In the genomic region with DNA sequence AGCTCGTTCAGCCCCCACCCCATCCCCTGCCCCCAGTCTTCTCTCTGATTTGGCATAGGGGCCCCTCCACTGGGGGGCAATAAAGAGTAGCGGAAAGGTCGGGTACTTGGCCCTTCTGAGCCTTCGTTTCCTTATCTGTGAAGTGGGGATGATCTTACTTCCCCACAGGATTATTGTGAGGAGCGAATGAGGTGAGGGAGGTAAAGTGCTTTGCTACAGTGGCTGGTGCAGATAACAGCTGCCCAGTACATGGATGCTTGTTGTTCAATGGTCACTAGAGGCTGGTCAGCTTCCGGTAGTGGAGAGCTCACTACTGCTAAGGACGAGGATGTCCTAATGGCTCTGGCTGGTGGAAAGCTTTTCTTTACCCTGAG, we compare ENCODE assay signal across 1 cellular context.
TF ChIP-seq lines count a peak whose summit lies in the region.

No MANE protein-coding gene starts in this region.

TF ChIP-seq in GM23338, 12 proteins besides CTCF, POLR2A, EP300 and RAD21 (continued from another document):
- TF ChIP-seq, protein P1, sequence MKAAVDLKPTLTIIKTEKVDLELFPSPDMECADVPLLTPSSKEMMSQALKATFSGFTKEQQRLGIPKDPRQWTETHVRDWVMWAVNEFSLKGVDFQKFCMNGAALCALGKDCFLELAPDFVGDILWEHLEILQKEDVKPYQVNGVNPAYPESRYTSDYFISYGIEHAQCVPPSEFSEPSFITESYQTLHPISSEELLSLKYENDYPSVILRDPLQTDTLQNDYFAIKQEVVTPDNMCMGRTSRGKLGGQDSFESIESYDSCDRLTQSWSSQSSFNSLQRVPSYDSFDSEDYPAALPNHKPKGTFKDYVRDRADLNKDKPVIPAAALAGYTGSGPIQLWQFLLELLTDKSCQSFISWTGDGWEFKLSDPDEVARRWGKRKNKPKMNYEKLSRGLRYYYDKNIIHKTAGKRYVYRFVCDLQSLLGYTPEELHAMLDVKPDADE (IDR thresholded peaks at IDR 0.05), result no peak
